ENCODE assay signal across 9 cellular contexts in genomic region chr6:27669798-27670301, GRCh38.
DNase-seq lines count a peak whose midpoint lies in the region; ATAC-seq and TF ChIP-seq lines count a peak whose summit lies in the region.
"Had no signal": no experiment of that assay in that cellular context is flagged by ENCODE, and none has a peak within 500 bp of the region (broad histone marks: within the 10 kb centered on the region; RNA-seq: fewer than 3 reads in every experiment).

No MANE protein-coding gene starts in this region.

- WGBS in ectodermal cell, 2 experiments, result 27 to 38% methylated on average over 11 of the region's 11 CpGs

- TF ChIP-seq CTCF in OCI-LY1 (IDR thresholded peaks at IDR 0.05; ENCODE audit: low read length), result no peak
- no peak for TF ChIP-seq CTCF in osteocyte (IDR thresholded peaks at IDR 0.05)

- in situ Hi-C loops in KBM-7 (cut with MboI; ENCODE audit: low pct_unique_long_range_greater_than_20kb, low sequenced_read_pairs), result no loop called here

- no peak overlapping the region for H2AFZ ChIP-seq in OCI-LY1 (ENCODE audit: low read length)

- H4K20me1 ChIP-seq in OCI-LY1 (ENCODE audit: insufficient read depth, low read length), result no peaks in the 10 kb centered on the region

- no peaks in the 10 kb centered on the region for H3K27me3 ChIP-seq in OCI-LY1 (ENCODE audit: insufficient read depth, low read length)
- H3K27me3 ChIP-seq in ectodermal cell (ENCODE audit: control insufficient read depth, insufficient read depth, low read length, poor library complexity, severe bottlenecking), result peaks cover 91% of the 10 kb centered on the region

- DNase-seq in activated CD4-positive, alpha-beta T cell treated with anti-CD3 and anti-CD28 coated beads for 36 hours, result no peak
- DNase-seq in activated CD4-positive, alpha-beta T cell treated with anti-CD3 and anti-CD28 coated beads, Interleukin-2, amount 50 U/mL, for 48 hours, result no peak
- DNase-seq in osteocyte (ENCODE audit: extremely low spot score, unreplicated experiment), result no peak
- no peak for DNase-seq in KBM-7
- no peak for DNase-seq in NCI-H187 treated with DMSO at 0.1 percent for 48 hours (lab: John Stamatoyannopoulos, UW)
- DNase-seq: NCI-H2029 had no signal

- peaks cover 4% of the 10 kb centered on the region for H3K9me3 Mint-ChIP-seq in activated CD4-positive, alpha-beta T cell treated with anti-CD3 and anti-CD28 coated beads for 36 hours (ENCODE audit: low read depth)
- no peaks in the 10 kb centered on the region for H3K9me3 Mint-ChIP-seq in osteocyte (ENCODE audit: unreplicated experiment)

- H3K36me3 Mint-ChIP-seq in activated CD4-positive, alpha-beta T cell treated with anti-CD3 and anti-CD28 coated beads for 36 hours (ENCODE audit: low read depth), result peaks cover 2% of the 10 kb centered on the region
- H3K36me3 Mint-ChIP-seq in osteocyte (ENCODE audit: unreplicated experiment), result no peaks in the 10 kb centered on the region

- no peak overlapping the region for H3K27ac Mint-ChIP-seq in activated CD4-positive, alpha-beta T cell treated with anti-CD3 and anti-CD28 coated beads for 36 hours
- H3K27ac Mint-ChIP-seq in osteocyte (ENCODE audit: unreplicated experiment), result no peak overlapping the region

- peak overlapping the region; percentile 56 for H3K4me3 Mint-ChIP-seq in activated CD4-positive, alpha-beta T cell treated with anti-CD3 and anti-CD28 coated beads for 36 hours
- H3K4me3 Mint-ChIP-seq in osteocyte (ENCODE audit: unreplicated experiment), result peak overlapping the region; percentile 66

- no peak overlapping the region for H3K27ac ChIP-seq in OCI-LY1 (ENCODE audit: low read depth, low read length, poor library complexity, severe bottlenecking)
- H3K27ac ChIP-seq in ectodermal cell (ENCODE audit: insufficient read depth, low read depth, low read length, poor library complexity, severe bottlenecking), result no peak overlapping the region

- H3K9me3 ChIP-seq in OCI-LY1 (ENCODE audit: low read length) (no peaks in the 10 kb centered on the region), ectodermal cell (ENCODE audit: control insufficient read depth, low read length) (no peaks in the 10 kb centered on the region)

- peaks cover 30% of the 10 kb centered on the region for H3K4me1 Mint-ChIP-seq in activated CD4-positive, alpha-beta T cell treated with anti-CD3 and anti-CD28 coated beads for 36 hours
- H3K4me1 Mint-ChIP-seq in osteocyte (ENCODE audit: unreplicated experiment), result peaks cover 58% of the 10 kb centered on the region

- H3K4me1 ChIP-seq in OCI-LY1 (ENCODE audit: insufficient read depth, low read length, severe bottlenecking), result peaks cover 40% of the 10 kb centered on the region
- H3K4me1 ChIP-seq in ectodermal cell (ENCODE audit: control insufficient read depth, insufficient read depth, low read length), result peaks cover 4% of the 10 kb centered on the region

- H3K4me2 ChIP-seq in OCI-LY1 (ENCODE audit: low read length), result peak overlapping the region; percentile 82

- no peak overlapping the region; the same call in 1 of the 2 replicates for H3K9ac ChIP-seq in OCI-LY1 (ENCODE audit: low read length)

- CTCF ChIA-PET in activated CD4-positive, alpha-beta T cell treated with anti-CD3 and anti-CD28 coated beads for 36 hours (lab: Charles Lee), result interaction anchor here (1.5 to 1.9 kb wide), 2 partner anchors 83 to 357 kb away, joined by 4 to 5 read pairs; no protein-coding TSS in a partner anchor

- no peaks in the 10 kb centered on the region for H3K36me3 ChIP-seq in OCI-LY1 (ENCODE audit: insufficient read depth, low read length)
- no peaks in the 10 kb centered on the region for H3K36me3 ChIP-seq in ectodermal cell (ENCODE audit: control insufficient read depth, insufficient read depth, low read length)

- H3K79me2 ChIP-seq in OCI-LY1 (ENCODE audit: insufficient read depth, low read length), result no peaks in the 10 kb centered on the region

- intact Hi-C loops in activated CD4-positive, alpha-beta T cell treated with anti-CD3 and anti-CD28 coated beads for 36 hours (cut with DNase I, micrococcal nuclease), result loop anchor here (1.0 to 5.0 kb wide), 8 partner anchors 15 to 433 kb away; no protein-coding TSS in a partner anchor

- H3F3A ChIP-seq in OCI-LY1 (ENCODE audit: insufficient read depth, low read length), result no peaks in the 10 kb centered on the region

- no peaks in the 10 kb centered on the region for H3K9me2 ChIP-seq in OCI-LY1 (ENCODE audit: low read depth, low read length)

- H3K27me3 Mint-ChIP-seq in activated CD4-positive, alpha-beta T cell treated with anti-CD3 and anti-CD28 coated beads for 36 hours, result peaks cover 74% of the 10 kb centered on the region
- peaks cover 71% of the 10 kb centered on the region for H3K27me3 Mint-ChIP-seq in osteocyte (ENCODE audit: unreplicated experiment)

- H3K4me3 ChIP-seq in OCI-LY1 (ENCODE audit: low read depth, low read length, poor library complexity, severe bottlenecking) (peak overlapping the region; percentile 64), ectodermal cell (ENCODE audit: insufficient read depth, low read depth, low read length) (peak overlapping the region; percentile 1)

- ATAC-seq in activated CD4-positive, alpha-beta T cell treated with anti-CD3 and anti-CD28 coated beads for 36 hours, result no peak
- ATAC-seq in HG02798 (IDR thresholded peaks at IDR 0.05; ENCODE audit: poor library complexity, unreplicated experiment), result no peak

- POLR2A ChIA-PET in activated CD4-positive, alpha-beta T cell treated with anti-CD3 and anti-CD28 coated beads for 36 hours (lab: Charles Lee), result interaction anchor here (1.0 kb wide), 1 partner anchor 126 kb away, joined by 3 read pairs; no protein-coding TSS in a partner anchor
